9 cellular contexts compared by ENCODE assay signal in genomic region chr10:71977614-71977903, GRCh38. TPM values are rescaled to one million over a fixed set of nuclear protein-coding genes. Genes with fewer than 3 reads are reported as not detected.
DNase-seq lines count a peak whose midpoint lies in the region; ATAC-seq, FAIRE-seq and TF ChIP-seq lines count a peak whose summit lies in the region.
"Not testable (repeated sequence)": the region's sequence is repeated elsewhere in the genome, so short reads cannot be mapped to it uniquely, and the experiment has no call there.
"Had no signal": no experiment of that assay in that cellular context is flagged by ENCODE, and none has a peak within 500 bp of the region (broad histone marks: within the 10 kb centered on the region; RNA-seq: fewer than 3 reads in every experiment).

No MANE protein-coding gene starts in this region.

- H3K4me1 ChIP-seq in adrenal gland (replicated peaks in 1 of 2), result peaks cover 74 to 95% of the 10 kb centered on the region in 2 donors
- peaks cover 15 to 56% of the 10 kb centered on the region in 2 donors for H3K4me1 ChIP-seq in breast epithelium
- peaks cover 0 to 11% (median 9%) of the 10 kb centered on the region in 3 donors for H3K4me1 ChIP-seq in pancreas
- peaks cover 96% of the 10 kb centered on the region for H3K4me1 ChIP-seq in stomach smooth muscle (ENCODE audit: control insufficient read depth, insufficient read depth, low read length)
- peaks cover 4 to 100% (median 97%) of the 10 kb centered on the region in 4 donors for H3K4me1 ChIP-seq in tibial nerve

- not testable (repeated sequence) for TF ChIP-seq EP300 in tibial nerve (IDR thresholded peaks at IDR 0.05)

- WGBS in adrenal gland, 4 donors, result 89 to 100% (median 95%) methylated on average over 1 of the region's 1 CpG
- 92 to 100% methylated on average over 1 of the region's 1 CpG for WGBS in pancreas, 2 donors
- WGBS in tibial nerve, 2 donors, result 83 to 100% methylated on average over 1 of the region's 1 CpG

- H3K36me3 ChIP-seq in adrenal gland (replicated peaks in 1 of 2); breast epithelium; pancreas; stomach smooth muscle (ENCODE audit: control insufficient read depth in 2 of 2, insufficient read depth in 2 of 2, low read length in 2 of 2); tibial nerve: not testable (repeated sequence)

- TF ChIP-seq POLR2A in adrenal gland (IDR thresholded peaks at IDR 0.05); breast epithelium (IDR thresholded peaks at IDR 0.05); tibial nerve (IDR thresholded peaks at IDR 0.05): not testable (repeated sequence)

- H3K9me3 Mint-ChIP-seq in HFFc6, result not testable (repeated sequence)

- not testable (repeated sequence) for H3K27me3 ChIP-seq in adrenal gland; breast epithelium; layer of hippocampus (ENCODE audit: control insufficient read depth, insufficient read depth, low read length); pancreas; stomach smooth muscle (ENCODE audit: control insufficient read depth in 1 of 2, insufficient read depth in 2 of 2, low read length in 2 of 2); tibial nerve

- not testable (repeated sequence) for H3K4me3 ChIP-seq in adrenal gland; breast epithelium; pancreas; stomach smooth muscle (ENCODE audit: low read length in 2 of 2); tibial nerve

- H3K27ac ChIP-seq in adrenal gland, result peak overlapping the region in 3 of 5 donors; percentile 23 to 91 (median 89)
- H3K27ac ChIP-seq in breast epithelium, result peak overlapping the region; percentile 0 to 34
- H3K27ac ChIP-seq in epithelial cell of prostate, result peak overlapping the region; percentile 89
- peak overlapping the region; percentile 96 for H3K27ac ChIP-seq in layer of hippocampus (ENCODE audit: low read depth, low read length)
- H3K27ac ChIP-seq in pancreas, result peak overlapping the region; percentile 35 to 73 (median 53)
- peak overlapping the region; percentile 84 for H3K27ac ChIP-seq in stomach smooth muscle (ENCODE audit: low read length)
- peak overlapping the region; percentile 38 to 99 (median 82) for H3K27ac ChIP-seq in tibial nerve

- H3K4me3 Mint-ChIP-seq in HFFc6, result not testable (repeated sequence)

- intact Hi-C loops in adrenal gland (cut with DNase I); breast epithelium (cut with DNase I; ENCODE audit: low total_unique reads); pancreas (cut with DNase I): not testable (repeated sequence)

- H3K27me3 Mint-ChIP-seq in HFFc6 (ENCODE audit: insufficient read depth), result not testable (repeated sequence)

- H3K4me1 Mint-ChIP-seq in HFFc6 (ENCODE audit: low read depth), result peaks cover 97% of the 10 kb centered on the region

- not testable (repeated sequence) for TF ChIP-seq CTCF in HFFc6 (IDR thresholded peaks at IDR 0.05); adrenal gland (IDR thresholded peaks at IDR 0.05); breast epithelium (IDR thresholded peaks at IDR 0.05); pancreas (IDR thresholded peaks at IDR 0.05); tibial nerve (IDR thresholded peaks at IDR 0.05)

- DNase-seq in HFFc6; adrenal gland; epithelial cell of prostate (ENCODE audit: low read depth, low spot score); pancreas; tibial nerve (ENCODE audit: low spot score in 2 of 2): not testable (repeated sequence)
- DNase-seq in breast epithelium (ENCODE audit: low spot score in 2 of 2), result peak in 1 of 2 donors; percentile 15

- H3K9me3 ChIP-seq in adrenal gland (replicated peaks in 1 of 3); breast epithelium; pancreas; stomach smooth muscle (ENCODE audit: control insufficient read depth in 2 of 2, low read length in 2 of 2); tibial nerve: not testable (repeated sequence)

- not testable (repeated sequence) for FAIRE-seq in pancreas (lab: Jason Lieb, UNC)

- peak overlapping the region; percentile 61 for H3K27ac Mint-ChIP-seq in HFFc6

- H3K36me3 Mint-ChIP-seq in HFFc6 (ENCODE audit: low read depth), result peaks cover 22% of the 10 kb centered on the region; the same call in 1 of the 2 replicates

- not testable (repeated sequence) for H3K9ac ChIP-seq in stomach smooth muscle (ENCODE audit: low read length in 2 of 2)

- not testable (repeated sequence) for ATAC-seq in pancreas

RNA-seq across cellular contexts. Expression of gene CHST3, which starts 13.4 kb away (rescaled TPM):
- 10 to 100 TPM; 34.9 to 48.1 (median 40.3) TPM for total RNA-seq in HFFc6 (2021; fragmentation: NEBNext Ultra II Directional; extraction: Animal tissue kit (Norgen Biotek cat#: 25700))
- 10 to 100 TPM; 32.2 to 49.7 (median 35.9) TPM for total RNA-seq in adrenal gland
- polyA plus RNA-seq in adrenal gland, result 10 to 100 TPM in 1 of 3 donors, 1 to 10 TPM in 2; 3.9 to 30.2 (median 5.4) TPM
- total RNA-seq in breast epithelium, result 10 to 100 TPM; 20.2 to 34.5 (median 25.6) TPM
- 10 to 100 TPM in 1 of 6 donors, 1 to 10 TPM in 5; 3.1 to 10.8 (median 3.8) TPM for total RNA-seq in pancreas
- polyA plus RNA-seq in pancreas, result 1 to 10 TPM; 3.3 to 3.6 TPM
- 10 to 100 TPM; 41.2 to 56.4 (median 47.4) TPM for total RNA-seq in tibial nerve
- total RNA-seq: CD4-positive, alpha-beta T cell had no signal

Comparison
In these comparisons a context has a peak if more than half of its experiments do, and no peak if none do; other contexts are left out.
1. H3K27ac ChIP-seq: peak in every context shown above with its lines; median percentile 96 in layer of hippocampus; 89 in adrenal gland; 89 in epithelial cell of prostate; 84 in stomach smooth muscle; 82 in tibial nerve; 53 in pancreas; 17 in breast epithelium.